Comparison of ENCODE assay signal across 1 cellular context in the genomic region with DNA sequence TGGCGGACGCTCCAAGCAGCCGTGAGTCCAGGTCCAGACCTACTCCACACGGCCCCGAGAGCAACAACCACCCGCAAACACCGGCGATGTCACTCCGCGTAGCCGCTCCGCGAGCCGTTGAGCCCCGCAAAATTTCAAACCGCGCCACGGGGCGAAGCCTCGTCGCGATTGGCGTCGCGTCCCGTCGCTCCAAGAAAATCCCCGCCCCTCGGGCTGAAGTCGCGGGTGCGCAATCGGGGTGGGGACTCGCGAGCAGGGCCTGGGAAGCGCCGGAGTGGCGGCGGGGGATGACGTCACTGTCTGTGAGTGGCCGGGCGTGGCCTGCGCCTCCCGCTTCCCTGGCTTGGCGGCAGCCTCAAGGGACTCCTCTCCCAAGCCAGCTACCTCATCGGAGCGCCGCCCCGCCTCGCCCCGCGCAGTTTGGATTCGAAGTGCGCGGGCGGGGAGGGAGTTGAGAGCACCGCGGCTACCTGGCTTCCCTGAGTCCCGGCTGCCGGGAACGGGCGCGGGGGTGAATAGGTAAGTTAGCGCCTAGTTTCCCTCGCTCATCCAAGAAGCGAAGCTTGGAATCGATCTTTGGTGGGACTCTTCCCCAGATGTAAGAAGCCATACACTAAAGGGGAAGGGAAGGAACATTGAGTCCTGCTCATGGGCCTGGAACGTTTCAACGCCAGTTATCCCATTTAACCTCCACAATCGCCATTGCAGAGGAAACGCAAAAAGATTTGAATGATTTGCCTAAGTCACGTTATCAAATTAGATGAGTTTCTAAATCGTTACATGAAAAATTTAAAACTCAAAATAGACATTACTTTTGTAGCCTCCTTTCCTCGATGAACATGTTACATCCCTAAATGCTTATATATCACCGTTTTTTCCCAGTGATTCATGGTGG.
TF ChIP-seq lines count a peak whose summit lies in the region.

A gene with protein sequence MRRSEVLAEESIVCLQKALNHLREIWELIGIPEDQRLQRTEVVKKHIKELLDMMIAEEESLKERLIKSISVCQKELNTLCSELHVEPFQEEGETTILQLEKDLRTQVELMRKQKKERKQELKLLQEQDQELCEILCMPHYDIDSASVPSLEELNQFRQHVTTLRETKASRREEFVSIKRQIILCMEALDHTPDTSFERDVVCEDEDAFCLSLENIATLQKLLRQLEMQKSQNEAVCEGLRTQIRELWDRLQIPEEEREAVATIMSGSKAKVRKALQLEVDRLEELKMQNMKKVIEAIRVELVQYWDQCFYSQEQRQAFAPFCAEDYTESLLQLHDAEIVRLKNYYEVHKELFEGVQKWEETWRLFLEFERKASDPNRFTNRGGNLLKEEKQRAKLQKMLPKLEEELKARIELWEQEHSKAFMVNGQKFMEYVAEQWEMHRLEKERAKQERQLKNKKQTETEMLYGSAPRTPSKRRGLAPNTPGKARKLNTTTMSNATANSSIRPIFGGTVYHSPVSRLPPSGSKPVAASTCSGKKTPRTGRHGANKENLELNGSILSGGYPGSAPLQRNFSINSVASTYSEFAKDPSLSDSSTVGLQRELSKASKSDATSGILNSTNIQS (minus strand): TSS at position 119 of the 895 bp plus-strand sequence. CDS start 118 bp downstream, at position 1.

TF ChIP-seq in HEK293, 187 proteins besides CTCF, POLR2A, EP300 and RAD21 (continued from another document and continues in another):
- TF ChIP-seq, protein P1, sequence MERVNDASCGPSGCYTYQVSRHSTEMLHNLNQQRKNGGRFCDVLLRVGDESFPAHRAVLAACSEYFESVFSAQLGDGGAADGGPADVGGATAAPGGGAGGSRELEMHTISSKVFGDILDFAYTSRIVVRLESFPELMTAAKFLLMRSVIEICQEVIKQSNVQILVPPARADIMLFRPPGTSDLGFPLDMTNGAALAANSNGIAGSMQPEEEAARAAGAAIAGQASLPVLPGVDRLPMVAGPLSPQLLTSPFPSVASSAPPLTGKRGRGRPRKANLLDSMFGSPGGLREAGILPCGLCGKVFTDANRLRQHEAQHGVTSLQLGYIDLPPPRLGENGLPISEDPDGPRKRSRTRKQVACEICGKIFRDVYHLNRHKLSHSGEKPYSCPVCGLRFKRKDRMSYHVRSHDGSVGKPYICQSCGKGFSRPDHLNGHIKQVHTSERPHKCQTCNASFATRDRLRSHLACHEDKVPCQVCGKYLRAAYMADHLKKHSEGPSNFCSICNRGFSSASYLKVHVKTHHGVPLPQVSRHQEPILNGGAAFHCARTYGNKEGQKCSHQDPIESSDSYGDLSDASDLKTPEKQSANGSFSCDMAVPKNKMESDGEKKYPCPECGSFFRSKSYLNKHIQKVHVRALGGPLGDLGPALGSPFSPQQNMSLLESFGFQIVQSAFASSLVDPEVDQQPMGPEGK (tag by site-specific recombination; IDR thresholded peaks at IDR 0.05): peak; percentile 92
- peak; percentile 71; the same call in 1 of the 2 replicates for TF ChIP-seq ZFP69B (tag by site-specific recombination; IDR thresholded peaks at IDR 0.05)
- TF ChIP-seq, protein P2, sequence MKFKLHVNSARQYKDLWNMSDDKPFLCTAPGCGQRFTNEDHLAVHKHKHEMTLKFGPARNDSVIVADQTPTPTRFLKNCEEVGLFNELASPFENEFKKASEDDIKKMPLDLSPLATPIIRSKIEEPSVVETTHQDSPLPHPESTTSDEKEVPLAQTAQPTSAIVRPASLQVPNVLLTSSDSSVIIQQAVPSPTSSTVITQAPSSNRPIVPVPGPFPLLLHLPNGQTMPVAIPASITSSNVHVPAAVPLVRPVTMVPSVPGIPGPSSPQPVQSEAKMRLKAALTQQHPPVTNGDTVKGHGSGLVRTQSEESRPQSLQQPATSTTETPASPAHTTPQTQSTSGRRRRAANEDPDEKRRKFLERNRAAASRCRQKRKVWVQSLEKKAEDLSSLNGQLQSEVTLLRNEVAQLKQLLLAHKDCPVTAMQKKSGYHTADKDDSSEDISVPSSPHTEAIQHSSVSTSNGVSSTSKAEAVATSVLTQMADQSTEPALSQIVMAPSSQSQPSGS (tag by site-specific recombination; IDR thresholded peaks at IDR 0.05; ENCODE audit: low read depth): peak; percentile 100
- peak; percentile 96 for TF ChIP-seq ZNF341 (tag by site-specific recombination; IDR thresholded peaks at IDR 0.05; ENCODE audit: low read depth)
- TF ChIP-seq ZNF501 (tag by site-specific recombination; IDR thresholded peaks at IDR 0.05): peak; percentile 76
- peak; percentile 97 for TF ChIP-seq KLF1 (tag by site-specific recombination; IDR thresholded peaks at IDR 0.05)
- TF ChIP-seq ZNF660 (tag by site-specific recombination; IDR thresholded peaks at IDR 0.05): peak; percentile 85
- TF ChIP-seq FEZF1 (tag by site-specific recombination; IDR thresholded peaks at IDR 0.05): peak; percentile 41; the same call in 1 of the 2 replicates
- TF ChIP-seq ZNF600 (tag by site-specific recombination; IDR thresholded peaks at IDR 0.05): peak; percentile 95
- no peak for TF ChIP-seq HOXA7 (CRISPR knock-in tag; IDR thresholded peaks at IDR 0.05; ENCODE audit: borderline replicate concordance)
- TF ChIP-seq TRIM28 (IDR thresholded peaks at IDR 0.05; ENCODE audit: borderline replicate concordance, low read length): peak; percentile 52
- 0 out of 2 replicates have a peak, but pooled peaks have one; percentile 7 for TF ChIP-seq ZSCAN16 (tag by site-specific recombination; IDR thresholded peaks at IDR 0.05)
- TF ChIP-seq ZNF184 (tag by site-specific recombination; IDR thresholded peaks at IDR 0.05): 0 out of 2 replicates have a peak, but pooled peaks have one; percentile 31
- TF ChIP-seq ZBTB48 (tag by site-specific recombination; IDR thresholded peaks at IDR 0.05): peak; percentile 81
- TF ChIP-seq SALL2 (tag by site-specific recombination; IDR thresholded peaks at IDR 0.05; ENCODE audit: borderline replicate concordance): no peak
- TF ChIP-seq ZNF394 (tag by site-specific recombination; IDR thresholded peaks at IDR 0.05; ENCODE audit: borderline replicate concordance): peak; percentile 98
- TF ChIP-seq, protein P3, sequence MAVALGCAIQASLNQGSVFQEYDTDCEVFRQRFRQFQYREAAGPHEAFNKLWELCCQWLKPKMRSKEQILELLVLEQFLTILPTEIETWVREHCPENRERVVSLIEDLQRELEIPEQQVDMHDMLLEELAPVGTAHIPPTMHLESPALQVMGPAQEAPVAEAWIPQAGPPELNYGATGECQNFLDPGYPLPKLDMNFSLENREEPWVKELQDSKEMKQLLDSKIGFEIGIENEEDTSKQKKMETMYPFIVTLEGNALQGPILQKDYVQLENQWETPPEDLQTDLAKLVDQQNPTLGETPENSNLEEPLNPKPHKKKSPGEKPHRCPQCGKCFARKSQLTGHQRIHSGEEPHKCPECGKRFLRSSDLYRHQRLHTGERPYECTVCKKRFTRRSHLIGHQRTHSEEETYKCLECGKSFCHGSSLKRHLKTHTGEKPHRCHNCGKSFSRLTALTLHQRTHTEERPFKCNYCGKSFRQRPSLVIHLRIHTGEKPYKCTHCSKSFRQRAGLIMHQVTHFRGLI (tag by site-specific recombination; IDR thresholded peaks at IDR 0.05): peak; percentile 57; the same call in 1 of the 2 replicates
- TF ChIP-seq KLF10 (tag by site-specific recombination; IDR thresholded peaks at IDR 0.05): peak; percentile 46
- peak; percentile 92 for TF ChIP-seq ZSCAN30 (tag by site-specific recombination; IDR thresholded peaks at IDR 0.05)
- TF ChIP-seq ZXDB (tag by site-specific recombination; IDR thresholded peaks at IDR 0.05): peak; percentile 97
- TF ChIP-seq ZNF76 (tag by site-specific recombination; IDR thresholded peaks at IDR 0.05; ENCODE audit: borderline replicate concordance, low read depth): peak; percentile 73; the same call in 1 of the 2 replicates
- peak; percentile 77 for TF ChIP-seq ZNF843 (tag by site-specific recombination; IDR thresholded peaks at IDR 0.05)
- TF ChIP-seq WT1 (tag by site-specific recombination; IDR thresholded peaks at IDR 0.05): peak; percentile 84
- peak; percentile 45; the same call in 1 of the 2 replicates for TF ChIP-seq SCRT2 (tag by site-specific recombination; IDR thresholded peaks at IDR 0.05)
- TF ChIP-seq ZBTB21 (tag by site-specific recombination; IDR thresholded peaks at IDR 0.05): peak; percentile 97
- TF ChIP-seq ZNF146 (tag by site-specific recombination; IDR thresholded peaks at IDR 0.05): 0 out of 2 replicates have a peak, but pooled peaks have one; percentile 16
- TF ChIP-seq GLIS2 (tag by site-specific recombination; IDR thresholded peaks at IDR 0.05): peak; percentile 94; the same call in 1 of the 2 replicates
- TF ChIP-seq, protein P4, sequence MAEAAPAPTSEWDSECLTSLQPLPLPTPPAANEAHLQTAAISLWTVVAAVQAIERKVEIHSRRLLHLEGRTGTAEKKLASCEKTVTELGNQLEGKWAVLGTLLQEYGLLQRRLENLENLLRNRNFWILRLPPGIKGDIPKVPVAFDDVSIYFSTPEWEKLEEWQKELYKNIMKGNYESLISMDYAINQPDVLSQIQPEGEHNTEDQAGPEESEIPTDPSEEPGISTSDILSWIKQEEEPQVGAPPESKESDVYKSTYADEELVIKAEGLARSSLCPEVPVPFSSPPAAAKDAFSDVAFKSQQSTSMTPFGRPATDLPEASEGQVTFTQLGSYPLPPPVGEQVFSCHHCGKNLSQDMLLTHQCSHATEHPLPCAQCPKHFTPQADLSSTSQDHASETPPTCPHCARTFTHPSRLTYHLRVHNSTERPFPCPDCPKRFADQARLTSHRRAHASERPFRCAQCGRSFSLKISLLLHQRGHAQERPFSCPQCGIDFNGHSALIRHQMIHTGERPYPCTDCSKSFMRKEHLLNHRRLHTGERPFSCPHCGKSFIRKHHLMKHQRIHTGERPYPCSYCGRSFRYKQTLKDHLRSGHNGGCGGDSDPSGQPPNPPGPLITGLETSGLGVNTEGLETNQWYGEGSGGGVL (tag by site-specific recombination; IDR thresholded peaks at IDR 0.05): peak; percentile 78
- TF ChIP-seq SP7 (tag by site-specific recombination; IDR thresholded peaks at IDR 0.05): peak; percentile 91
- TF ChIP-seq ZSCAN23 (tag by site-specific recombination; IDR thresholded peaks at IDR 0.05): peak; percentile 85; the same call in 1 of the 2 replicates
- TF ChIP-seq, protein P5, sequence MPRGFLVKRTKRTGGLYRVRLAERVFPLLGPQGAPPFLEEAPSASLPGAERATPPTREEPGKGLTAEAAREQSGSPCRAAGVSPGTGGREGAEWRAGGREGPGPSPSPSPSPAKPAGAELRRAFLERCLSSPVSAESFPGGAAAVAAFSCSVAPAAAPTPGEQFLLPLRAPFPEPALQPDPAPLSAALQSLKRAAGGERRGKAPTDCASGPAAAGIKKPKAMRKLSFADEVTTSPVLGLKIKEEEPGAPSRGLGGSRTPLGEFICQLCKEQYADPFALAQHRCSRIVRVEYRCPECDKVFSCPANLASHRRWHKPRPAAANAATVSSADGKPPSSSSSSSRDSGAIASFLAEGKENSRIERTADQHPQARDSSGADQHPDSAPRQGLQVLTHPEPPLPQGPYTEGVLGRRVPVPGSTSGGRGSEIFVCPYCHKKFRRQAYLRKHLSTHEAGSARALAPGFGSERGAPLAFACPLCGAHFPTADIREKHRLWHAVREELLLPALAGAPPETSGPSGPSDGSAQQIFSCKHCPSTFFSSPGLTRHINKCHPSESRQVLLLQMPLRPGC (tag by site-specific recombination; IDR thresholded peaks at IDR 0.05): peak; percentile 81
- TF ChIP-seq, protein P6, sequence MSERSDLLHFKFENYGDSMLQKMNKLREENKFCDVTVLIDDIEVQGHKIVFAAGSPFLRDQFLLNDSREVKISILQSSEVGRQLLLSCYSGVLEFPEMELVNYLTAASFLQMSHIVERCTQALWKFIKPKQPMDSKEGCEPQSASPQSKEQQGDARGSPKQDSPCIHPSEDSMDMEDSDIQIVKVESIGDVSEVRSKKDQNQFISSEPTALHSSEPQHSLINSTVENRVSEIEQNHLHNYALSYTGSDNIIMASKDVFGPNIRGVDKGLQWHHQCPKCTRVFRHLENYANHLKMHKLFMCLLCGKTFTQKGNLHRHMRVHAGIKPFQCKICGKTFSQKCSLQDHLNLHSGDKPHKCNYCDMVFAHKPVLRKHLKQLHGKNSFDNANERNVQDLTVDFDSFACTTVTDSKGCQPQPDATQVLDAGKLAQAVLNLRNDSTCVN (tag by site-specific recombination; optimal IDR thresholded peaks at IDR 0.05): peak; percentile 98
- TF ChIP-seq ZEB2 (tag by site-specific recombination; IDR thresholded peaks at IDR 0.05): peak; percentile 99
- TF ChIP-seq, protein P7, sequence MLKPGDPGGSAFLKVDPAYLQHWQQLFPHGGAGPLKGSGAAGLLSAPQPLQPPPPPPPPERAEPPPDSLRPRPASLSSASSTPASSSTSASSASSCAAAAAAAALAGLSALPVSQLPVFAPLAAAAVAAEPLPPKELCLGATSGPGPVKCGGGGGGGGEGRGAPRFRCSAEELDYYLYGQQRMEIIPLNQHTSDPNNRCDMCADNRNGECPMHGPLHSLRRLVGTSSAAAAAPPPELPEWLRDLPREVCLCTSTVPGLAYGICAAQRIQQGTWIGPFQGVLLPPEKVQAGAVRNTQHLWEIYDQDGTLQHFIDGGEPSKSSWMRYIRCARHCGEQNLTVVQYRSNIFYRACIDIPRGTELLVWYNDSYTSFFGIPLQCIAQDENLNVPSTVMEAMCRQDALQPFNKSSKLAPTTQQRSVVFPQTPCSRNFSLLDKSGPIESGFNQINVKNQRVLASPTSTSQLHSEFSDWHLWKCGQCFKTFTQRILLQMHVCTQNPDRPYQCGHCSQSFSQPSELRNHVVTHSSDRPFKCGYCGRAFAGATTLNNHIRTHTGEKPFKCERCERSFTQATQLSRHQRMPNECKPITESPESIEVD (tag by site-specific recombination; IDR thresholded peaks at IDR 0.05): peak; percentile 26; the same call in 1 of the 2 replicates
- TF ChIP-seq HOXD13 (CRISPR knock-in tag; IDR thresholded peaks at IDR 0.05; ENCODE audit: borderline replicate concordance): peak; percentile 42; the same call in 1 of the 2 replicates
- no peak for TF ChIP-seq TCF7L2 (IDR thresholded peaks at IDR 0.05; ENCODE audit: borderline replicate concordance, low read depth, low read length)
- TF ChIP-seq ZNF121 (tag by site-specific recombination; IDR thresholded peaks at IDR 0.05): 0 out of 2 replicates have a peak, but pooled peaks have one; percentile 36
- TF ChIP-seq ZFHX2 (tag by site-specific recombination; conservative IDR thresholded peaks at IDR 0.05): peak; percentile 87
- TF ChIP-seq, protein P8, sequence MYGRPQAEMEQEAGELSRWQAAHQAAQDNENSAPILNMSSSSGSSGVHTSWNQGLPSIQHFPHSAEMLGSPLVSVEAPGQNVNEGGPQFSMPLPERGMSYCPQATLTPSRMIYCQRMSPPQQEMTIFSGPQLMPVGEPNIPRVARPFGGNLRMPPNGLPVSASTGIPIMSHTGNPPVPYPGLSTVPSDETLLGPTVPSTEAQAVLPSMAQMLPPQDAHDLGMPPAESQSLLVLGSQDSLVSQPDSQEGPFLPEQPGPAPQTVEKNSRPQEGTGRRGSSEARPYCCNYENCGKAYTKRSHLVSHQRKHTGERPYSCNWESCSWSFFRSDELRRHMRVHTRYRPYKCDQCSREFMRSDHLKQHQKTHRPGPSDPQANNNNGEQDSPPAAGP (tag by site-specific recombination; IDR thresholded peaks at IDR 0.05): peak; percentile 98
- TF ChIP-seq, protein P9, sequence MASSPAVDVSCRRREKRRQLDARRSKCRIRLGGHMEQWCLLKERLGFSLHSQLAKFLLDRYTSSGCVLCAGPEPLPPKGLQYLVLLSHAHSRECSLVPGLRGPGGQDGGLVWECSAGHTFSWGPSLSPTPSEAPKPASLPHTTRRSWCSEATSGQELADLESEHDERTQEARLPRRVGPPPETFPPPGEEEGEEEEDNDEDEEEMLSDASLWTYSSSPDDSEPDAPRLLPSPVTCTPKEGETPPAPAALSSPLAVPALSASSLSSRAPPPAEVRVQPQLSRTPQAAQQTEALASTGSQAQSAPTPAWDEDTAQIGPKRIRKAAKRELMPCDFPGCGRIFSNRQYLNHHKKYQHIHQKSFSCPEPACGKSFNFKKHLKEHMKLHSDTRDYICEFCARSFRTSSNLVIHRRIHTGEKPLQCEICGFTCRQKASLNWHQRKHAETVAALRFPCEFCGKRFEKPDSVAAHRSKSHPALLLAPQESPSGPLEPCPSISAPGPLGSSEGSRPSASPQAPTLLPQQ (tag by site-specific recombination; IDR thresholded peaks at IDR 0.05): peak; percentile 77
